7 cellular contexts compared by ENCODE assay signal in genomic region chr1:233965856-233966255, GRCh38.
"Had no signal": no experiment of that assay in that cellular context is flagged by ENCODE, and none has a peak within 500 bp of the region (broad histone marks: within the 10 kb centered on the region; RNA-seq: fewer than 3 reads in every experiment).

No MANE protein-coding gene starts in this region.

- DNase-seq: IMR-90, KBM-7, KG1 had no signal

- ATAC-seq: HepG2, K562 had no signal

- H3K4me3 ChIP-seq: K562 had no signal

- H3K27ac ChIP-seq: HL-60, KMS-11 had no signal
